In the genomic region with DNA sequence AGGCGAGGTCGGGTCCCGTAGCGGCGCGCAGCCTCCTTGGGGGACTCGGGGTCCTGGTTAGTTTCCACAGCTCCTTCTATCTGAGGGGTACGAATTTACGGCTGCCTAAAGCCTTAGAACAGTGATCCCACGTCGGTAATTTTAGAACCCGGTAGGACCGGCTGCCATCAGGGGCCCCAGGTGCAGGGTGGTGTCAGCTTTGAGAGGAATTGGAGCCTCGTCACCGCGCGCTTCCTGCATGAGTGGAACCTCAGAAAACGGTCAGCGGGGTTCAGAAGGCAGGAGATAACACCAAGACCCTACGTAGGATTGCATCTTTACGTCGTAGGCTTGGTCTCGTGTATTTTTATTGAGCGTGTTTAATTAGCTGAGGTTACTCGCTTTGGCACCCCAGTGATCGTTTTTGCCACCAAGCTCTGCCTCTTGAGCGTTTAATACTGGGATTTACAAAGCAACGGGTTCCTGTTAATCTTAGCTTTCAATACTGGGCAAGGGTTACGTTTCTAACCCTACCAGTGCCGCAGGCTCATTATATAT, we compare ENCODE assay signal across 1 cellular context.
TF ChIP-seq lines count a peak whose summit lies in the region.

No MANE protein-coding gene starts in this region.

TF ChIP-seq in K562, 482 proteins besides CTCF, POLR2A, EP300 and RAD21 (continued from another document and continues in another):
- TF ChIP-seq, protein P1, sequence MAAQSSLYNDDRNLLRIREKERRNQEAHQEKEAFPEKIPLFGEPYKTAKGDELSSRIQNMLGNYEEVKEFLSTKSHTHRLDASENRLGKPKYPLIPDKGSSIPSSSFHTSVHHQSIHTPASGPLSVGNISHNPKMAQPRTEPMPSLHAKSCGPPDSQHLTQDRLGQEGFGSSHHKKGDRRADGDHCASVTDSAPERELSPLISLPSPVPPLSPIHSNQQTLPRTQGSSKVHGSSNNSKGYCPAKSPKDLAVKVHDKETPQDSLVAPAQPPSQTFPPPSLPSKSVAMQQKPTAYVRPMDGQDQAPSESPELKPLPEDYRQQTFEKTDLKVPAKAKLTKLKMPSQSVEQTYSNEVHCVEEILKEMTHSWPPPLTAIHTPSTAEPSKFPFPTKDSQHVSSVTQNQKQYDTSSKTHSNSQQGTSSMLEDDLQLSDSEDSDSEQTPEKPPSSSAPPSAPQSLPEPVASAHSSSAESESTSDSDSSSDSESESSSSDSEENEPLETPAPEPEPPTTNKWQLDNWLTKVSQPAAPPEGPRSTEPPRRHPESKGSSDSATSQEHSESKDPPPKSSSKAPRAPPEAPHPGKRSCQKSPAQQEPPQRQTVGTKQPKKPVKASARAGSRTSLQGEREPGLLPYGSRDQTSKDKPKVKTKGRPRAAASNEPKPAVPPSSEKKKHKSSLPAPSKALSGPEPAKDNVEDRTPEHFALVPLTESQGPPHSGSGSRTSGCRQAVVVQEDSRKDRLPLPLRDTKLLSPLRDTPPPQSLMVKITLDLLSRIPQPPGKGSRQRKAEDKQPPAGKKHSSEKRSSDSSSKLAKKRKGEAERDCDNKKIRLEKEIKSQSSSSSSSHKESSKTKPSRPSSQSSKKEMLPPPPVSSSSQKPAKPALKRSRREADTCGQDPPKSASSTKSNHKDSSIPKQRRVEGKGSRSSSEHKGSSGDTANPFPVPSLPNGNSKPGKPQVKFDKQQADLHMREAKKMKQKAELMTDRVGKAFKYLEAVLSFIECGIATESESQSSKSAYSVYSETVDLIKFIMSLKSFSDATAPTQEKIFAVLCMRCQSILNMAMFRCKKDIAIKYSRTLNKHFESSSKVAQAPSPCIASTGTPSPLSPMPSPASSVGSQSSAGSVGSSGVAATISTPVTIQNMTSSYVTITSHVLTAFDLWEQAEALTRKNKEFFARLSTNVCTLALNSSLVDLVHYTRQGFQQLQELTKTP (IDR thresholded peaks at IDR 0.05; ENCODE audit: low read depth in 1 of 2, partially characterized antibody in 2 of 2): peak in 1 of 2 experiments; percentile 59
- TF ChIP-seq, protein P2, sequence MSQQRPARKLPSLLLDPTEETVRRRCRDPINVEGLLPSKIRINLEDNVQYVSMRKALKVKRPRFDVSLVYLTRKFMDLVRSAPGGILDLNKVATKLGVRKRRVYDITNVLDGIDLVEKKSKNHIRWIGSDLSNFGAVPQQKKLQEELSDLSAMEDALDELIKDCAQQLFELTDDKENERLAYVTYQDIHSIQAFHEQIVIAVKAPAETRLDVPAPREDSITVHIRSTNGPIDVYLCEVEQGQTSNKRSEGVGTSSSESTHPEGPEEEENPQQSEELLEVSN (IDR thresholded peaks at IDR 0.05; ENCODE audit: borderline replicate concordance in 1 of 2, extremely low read depth in 1 of 2, insufficient read depth in 1 of 2, insufficient read length in 1 of 2, low read depth in 1 of 2, low read length in 1 of 2, poor library complexity in 1 of 2, severe bottlenecking in 1 of 2): peak in 1 of 2 experiments; percentile 44
- 0 out of 4 replicates have a peak, but pooled peaks of 1 of the 2 experiments have one; percentile 2 for TF ChIP-seq KDM4B (IDR thresholded peaks at IDR 0.05; ENCODE audit: borderline replicate concordance in 2 of 2, low read depth in 1 of 2)
- no peak for TF ChIP-seq ZC3H8 (IDR thresholded peaks at IDR 0.05)
- TF ChIP-seq NFRKB (IDR thresholded peaks at IDR 0.05; ENCODE audit: low read depth): peak; percentile 51; the same call in 1 of the 2 replicates
- TF ChIP-seq HDAC2 (IDR thresholded peaks at IDR 0.05): 0 out of 2 replicates have a peak, but pooled peaks have one; percentile 40
- no peak for TF ChIP-seq ESRRA (IDR thresholded peaks at IDR 0.05; ENCODE audit: borderline replicate concordance, low read depth)
- TF ChIP-seq PHTF2 (CRISPR knock-in tag; IDR thresholded peaks at IDR 0.05): no peak
- TF ChIP-seq ZNF695 (CRISPR knock-in tag; IDR thresholded peaks at IDR 0.05): 0 out of 2 replicates have a peak, but pooled peaks have one; percentile 28
- TF ChIP-seq ZNF584 (CRISPR knock-in tag; IDR thresholded peaks at IDR 0.05; ENCODE audit: low read depth): peak; percentile 58; the same call in 1 of the 2 replicates
- TF ChIP-seq ZFPM2 (CRISPR knock-in tag; IDR thresholded peaks at IDR 0.05): no peak
- no peak for TF ChIP-seq ZNF274 (IDR thresholded peaks at IDR 0.05; ENCODE audit: borderline replicate concordance, low read depth, low read length)
- TF ChIP-seq RFX5 (IDR thresholded peaks at IDR 0.05; ENCODE audit: low read depth, low read length): no peak
- TF ChIP-seq, protein P3, sequence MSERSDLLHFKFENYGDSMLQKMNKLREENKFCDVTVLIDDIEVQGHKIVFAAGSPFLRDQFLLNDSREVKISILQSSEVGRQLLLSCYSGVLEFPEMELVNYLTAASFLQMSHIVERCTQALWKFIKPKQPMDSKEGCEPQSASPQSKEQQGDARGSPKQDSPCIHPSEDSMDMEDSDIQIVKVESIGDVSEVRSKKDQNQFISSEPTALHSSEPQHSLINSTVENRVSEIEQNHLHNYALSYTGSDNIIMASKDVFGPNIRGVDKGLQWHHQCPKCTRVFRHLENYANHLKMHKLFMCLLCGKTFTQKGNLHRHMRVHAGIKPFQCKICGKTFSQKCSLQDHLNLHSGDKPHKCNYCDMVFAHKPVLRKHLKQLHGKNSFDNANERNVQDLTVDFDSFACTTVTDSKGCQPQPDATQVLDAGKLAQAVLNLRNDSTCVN (CRISPR knock-in tag; IDR thresholded peaks at IDR 0.05): no peak
- TF ChIP-seq ARID1B (IDR thresholded peaks at IDR 0.05): 0 out of 2 replicates have a peak, but pooled peaks have one; percentile 23
- TF ChIP-seq ATF7 (IDR thresholded peaks at IDR 0.05): peak; percentile 43
- TF ChIP-seq ZNF23 (CRISPR knock-in tag; IDR thresholded peaks at IDR 0.05): no peak
- TF ChIP-seq, protein P4, sequence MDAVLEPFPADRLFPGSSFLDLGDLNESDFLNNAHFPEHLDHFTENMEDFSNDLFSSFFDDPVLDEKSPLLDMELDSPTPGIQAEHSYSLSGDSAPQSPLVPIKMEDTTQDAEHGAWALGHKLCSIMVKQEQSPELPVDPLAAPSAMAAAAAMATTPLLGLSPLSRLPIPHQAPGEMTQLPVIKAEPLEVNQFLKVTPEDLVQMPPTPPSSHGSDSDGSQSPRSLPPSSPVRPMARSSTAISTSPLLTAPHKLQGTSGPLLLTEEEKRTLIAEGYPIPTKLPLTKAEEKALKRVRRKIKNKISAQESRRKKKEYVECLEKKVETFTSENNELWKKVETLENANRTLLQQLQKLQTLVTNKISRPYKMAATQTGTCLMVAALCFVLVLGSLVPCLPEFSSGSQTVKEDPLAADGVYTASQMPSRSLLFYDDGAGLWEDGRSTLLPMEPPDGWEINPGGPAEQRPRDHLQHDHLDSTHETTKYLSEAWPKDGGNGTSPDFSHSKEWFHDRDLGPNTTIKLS (IDR thresholded peaks at IDR 0.05; ENCODE audit: borderline replicate concordance, low read depth): no peak; the same call in 1 of the 2 replicates
- TF ChIP-seq, protein P5, sequence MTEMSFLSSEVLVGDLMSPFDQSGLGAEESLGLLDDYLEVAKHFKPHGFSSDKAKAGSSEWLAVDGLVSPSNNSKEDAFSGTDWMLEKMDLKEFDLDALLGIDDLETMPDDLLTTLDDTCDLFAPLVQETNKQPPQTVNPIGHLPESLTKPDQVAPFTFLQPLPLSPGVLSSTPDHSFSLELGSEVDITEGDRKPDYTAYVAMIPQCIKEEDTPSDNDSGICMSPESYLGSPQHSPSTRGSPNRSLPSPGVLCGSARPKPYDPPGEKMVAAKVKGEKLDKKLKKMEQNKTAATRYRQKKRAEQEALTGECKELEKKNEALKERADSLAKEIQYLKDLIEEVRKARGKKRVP (CRISPR knock-in tag; IDR thresholded peaks at IDR 0.05): no peak
- TF ChIP-seq, protein P6, sequence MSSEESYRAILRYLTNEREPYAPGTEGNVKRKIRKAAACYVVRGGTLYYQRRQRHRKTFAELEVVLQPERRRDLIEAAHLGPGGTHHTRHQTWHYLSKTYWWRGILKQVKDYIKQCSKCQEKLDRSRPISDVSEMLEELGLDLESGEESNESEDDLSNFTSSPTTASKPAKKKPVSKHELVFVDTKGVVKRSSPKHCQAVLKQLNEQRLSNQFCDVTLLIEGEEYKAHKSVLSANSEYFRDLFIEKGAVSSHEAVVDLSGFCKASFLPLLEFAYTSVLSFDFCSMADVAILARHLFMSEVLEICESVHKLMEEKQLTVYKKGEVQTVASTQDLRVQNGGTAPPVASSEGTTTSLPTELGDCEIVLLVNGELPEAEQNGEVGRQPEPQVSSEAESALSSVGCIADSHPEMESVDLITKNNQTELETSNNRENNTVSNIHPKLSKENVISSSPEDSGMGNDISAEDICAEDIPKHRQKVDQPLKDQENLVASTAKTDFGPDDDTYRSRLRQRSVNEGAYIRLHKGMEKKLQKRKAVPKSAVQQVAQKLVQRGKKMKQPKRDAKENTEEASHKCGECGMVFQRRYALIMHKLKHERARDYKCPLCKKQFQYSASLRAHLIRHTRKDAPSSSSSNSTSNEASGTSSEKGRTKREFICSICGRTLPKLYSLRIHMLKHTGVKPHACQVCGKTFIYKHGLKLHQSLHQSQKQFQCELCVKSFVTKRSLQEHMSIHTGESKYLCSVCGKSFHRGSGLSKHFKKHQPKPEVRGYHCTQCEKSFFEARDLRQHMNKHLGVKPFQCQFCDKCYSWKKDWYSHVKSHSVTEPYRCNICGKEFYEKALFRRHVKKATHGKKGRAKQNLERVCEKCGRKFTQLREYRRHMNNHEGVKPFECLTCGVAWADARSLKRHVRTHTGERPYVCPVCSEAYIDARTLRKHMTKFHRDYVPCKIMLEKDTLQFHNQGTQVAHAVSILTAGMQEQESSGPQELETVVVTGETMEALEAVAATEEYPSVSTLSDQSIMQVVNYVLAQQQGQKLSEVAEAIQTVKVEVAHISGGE (CRISPR knock-in tag; IDR thresholded peaks at IDR 0.05): peak in 1 of 3 experiments; percentile 40; a peak in 3 of 6 replicates
- TF ChIP-seq POLR2AphosphoS2 (IDR thresholded peaks at IDR 0.05; ENCODE audit: low read length): peak; percentile 28; the same call in 1 of the 2 replicates
- TF ChIP-seq, protein P7, sequence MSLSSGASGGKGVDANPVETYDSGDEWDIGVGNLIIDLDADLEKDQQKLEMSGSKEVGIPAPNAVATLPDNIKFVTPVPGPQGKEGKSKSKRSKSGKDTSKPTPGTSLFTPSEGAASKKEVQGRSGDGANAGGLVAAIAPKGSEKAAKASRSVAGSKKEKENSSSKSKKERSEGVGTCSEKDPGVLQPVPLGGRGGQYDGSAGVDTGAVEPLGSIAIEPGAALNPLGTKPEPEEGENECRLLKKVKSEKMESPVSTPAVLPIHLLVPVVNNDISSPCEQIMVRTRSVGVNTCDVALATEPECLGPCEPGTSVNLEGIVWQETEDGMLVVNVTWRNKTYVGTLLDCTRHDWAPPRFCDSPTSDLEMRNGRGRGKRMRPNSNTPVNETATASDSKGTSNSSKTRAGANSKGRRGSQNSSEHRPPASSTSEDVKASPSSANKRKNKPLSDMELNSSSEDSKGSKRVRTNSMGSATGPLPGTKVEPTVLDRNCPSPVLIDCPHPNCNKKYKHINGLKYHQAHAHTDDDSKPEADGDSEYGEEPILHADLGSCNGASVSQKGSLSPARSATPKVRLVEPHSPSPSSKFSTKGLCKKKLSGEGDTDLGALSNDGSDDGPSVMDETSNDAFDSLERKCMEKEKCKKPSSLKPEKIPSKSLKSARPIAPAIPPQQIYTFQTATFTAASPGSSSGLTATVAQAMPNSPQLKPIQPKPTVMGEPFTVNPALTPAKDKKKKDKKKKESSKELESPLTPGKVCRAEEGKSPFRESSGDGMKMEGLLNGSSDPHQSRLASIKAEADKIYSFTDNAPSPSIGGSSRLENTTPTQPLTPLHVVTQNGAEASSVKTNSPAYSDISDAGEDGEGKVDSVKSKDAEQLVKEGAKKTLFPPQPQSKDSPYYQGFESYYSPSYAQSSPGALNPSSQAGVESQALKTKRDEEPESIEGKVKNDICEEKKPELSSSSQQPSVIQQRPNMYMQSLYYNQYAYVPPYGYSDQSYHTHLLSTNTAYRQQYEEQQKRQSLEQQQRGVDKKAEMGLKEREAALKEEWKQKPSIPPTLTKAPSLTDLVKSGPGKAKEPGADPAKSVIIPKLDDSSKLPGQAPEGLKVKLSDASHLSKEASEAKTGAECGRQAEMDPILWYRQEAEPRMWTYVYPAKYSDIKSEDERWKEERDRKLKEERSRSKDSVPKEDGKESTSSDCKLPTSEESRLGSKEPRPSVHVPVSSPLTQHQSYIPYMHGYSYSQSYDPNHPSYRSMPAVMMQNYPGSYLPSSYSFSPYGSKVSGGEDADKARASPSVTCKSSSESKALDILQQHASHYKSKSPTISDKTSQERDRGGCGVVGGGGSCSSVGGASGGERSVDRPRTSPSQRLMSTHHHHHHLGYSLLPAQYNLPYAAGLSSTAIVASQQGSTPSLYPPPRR (CRISPR knock-in tag; IDR thresholded peaks at IDR 0.05; ENCODE audit: borderline replicate concordance): no peak
- no peak for TF ChIP-seq NR4A1 (CRISPR knock-in tag; IDR thresholded peaks at IDR 0.05)
- peak; percentile 48; the same call in 1 of the 2 replicates for TF ChIP-seq NR4A1 (tag; IDR thresholded peaks at IDR 0.05)
- TF ChIP-seq BCOR (IDR thresholded peaks at IDR 0.05): peak; percentile 42; the same call in 1 of the 2 replicates
- TF ChIP-seq ZNF324 (CRISPR knock-in tag; IDR thresholded peaks at IDR 0.05): no peak
- TF ChIP-seq HCFC1 (IDR thresholded peaks at IDR 0.05; ENCODE audit: low read depth, low read length): no peak
- TF ChIP-seq ZNF133 (CRISPR knock-in tag; IDR thresholded peaks at IDR 0.05): no peak
- TF ChIP-seq, protein P8, sequence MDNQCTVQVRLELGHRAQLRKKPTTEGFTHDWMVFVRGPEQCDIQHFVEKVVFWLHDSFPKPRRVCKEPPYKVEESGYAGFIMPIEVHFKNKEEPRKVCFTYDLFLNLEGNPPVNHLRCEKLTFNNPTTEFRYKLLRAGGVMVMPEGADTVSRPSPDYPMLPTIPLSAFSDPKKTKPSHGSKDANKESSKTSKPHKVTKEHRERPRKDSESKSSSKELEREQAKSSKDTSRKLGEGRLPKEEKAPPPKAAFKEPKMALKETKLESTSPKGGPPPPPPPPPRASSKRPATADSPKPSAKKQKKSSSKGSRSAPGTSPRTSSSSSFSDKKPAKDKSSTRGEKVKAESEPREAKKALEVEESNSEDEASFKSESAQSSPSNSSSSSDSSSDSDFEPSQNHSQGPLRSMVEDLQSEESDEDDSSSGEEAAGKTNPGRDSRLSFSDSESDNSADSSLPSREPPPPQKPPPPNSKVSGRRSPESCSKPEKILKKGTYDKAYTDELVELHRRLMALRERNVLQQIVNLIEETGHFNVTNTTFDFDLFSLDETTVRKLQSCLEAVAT (IDR thresholded peaks at IDR 0.05): no peak
- 0 out of 2 replicates have a peak, but pooled peaks have one; percentile 3 for TF ChIP-seq JUN (IDR thresholded peaks at IDR 0.05; ENCODE audit: borderline replicate concordance, low read depth, low read length)
- TF ChIP-seq JUN (CRISPR knock-in tag; IDR thresholded peaks at IDR 0.05; ENCODE audit: borderline replicate concordance): no peak
- TF ChIP-seq, protein P9, sequence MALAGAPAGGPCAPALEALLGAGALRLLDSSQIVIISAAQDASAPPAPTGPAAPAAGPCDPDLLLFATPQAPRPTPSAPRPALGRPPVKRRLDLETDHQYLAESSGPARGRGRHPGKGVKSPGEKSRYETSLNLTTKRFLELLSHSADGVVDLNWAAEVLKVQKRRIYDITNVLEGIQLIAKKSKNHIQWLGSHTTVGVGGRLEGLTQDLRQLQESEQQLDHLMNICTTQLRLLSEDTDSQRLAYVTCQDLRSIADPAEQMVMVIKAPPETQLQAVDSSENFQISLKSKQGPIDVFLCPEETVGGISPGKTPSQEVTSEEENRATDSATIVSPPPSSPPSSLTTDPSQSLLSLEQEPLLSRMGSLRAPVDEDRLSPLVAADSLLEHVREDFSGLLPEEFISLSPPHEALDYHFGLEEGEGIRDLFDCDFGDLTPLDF (CRISPR knock-in tag; IDR thresholded peaks at IDR 0.05): no peak
- 0 out of 2 replicates have a peak, but pooled peaks have one; percentile 2 for TF ChIP-seq SP1 (CRISPR knock-in tag; IDR thresholded peaks at IDR 0.05)
- TF ChIP-seq ZNF696 (CRISPR knock-in tag; conservative IDR thresholded peaks at IDR 0.05): no peak
- no peak for TF ChIP-seq MCM7 (IDR thresholded peaks at IDR 0.05)
- TF ChIP-seq PRMT5 (CRISPR knock-in tag; IDR thresholded peaks at IDR 0.05): no peak
- peak; percentile 83; the same call in 1 of the 2 replicates for TF ChIP-seq ZNF165 (CRISPR knock-in tag; IDR thresholded peaks at IDR 0.05; ENCODE audit: borderline replicate concordance)
- TF ChIP-seq L3MBTL2 (IDR thresholded peaks at IDR 0.05): no peak
- TF ChIP-seq ZNF408 (CRISPR knock-in tag; IDR thresholded peaks at IDR 0.05; ENCODE audit: low read depth): no peak
